26 cellular contexts compared by ENCODE assay signal in the genomic region with DNA sequence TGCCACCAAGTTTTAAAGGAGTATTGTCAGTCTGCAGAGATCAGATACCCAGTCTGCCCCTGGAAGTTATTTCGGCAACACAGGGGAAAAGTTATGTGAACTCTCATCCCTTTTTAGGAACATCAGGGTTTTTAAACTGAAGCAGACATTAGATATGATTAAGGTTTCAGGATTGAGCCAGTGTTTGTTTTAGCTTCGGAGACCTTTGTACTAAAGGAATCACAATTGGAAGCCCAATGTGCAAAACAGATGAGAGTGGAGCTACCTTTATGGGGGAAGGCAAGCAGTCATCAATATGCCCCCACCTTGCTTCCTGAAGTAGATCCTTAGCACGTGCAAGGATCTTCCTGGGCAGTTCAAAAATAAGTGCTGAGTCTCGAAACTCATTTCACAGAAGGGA. TPM values are rescaled to one million over a fixed set of nuclear protein-coding genes. Genes with fewer than 3 reads are reported as not detected.
"Had no signal": no experiment of that assay in that cellular context is flagged by ENCODE, and none has a peak within 500 bp of the region (broad histone marks: within the 10 kb centered on the region; RNA-seq: fewer than 3 reads in every experiment).

No MANE protein-coding gene starts in this region.

- H3K27me3 Mint-ChIP-seq: activated naive CD8-positive, alpha-beta T cell; stimulated activated naive CD8-positive, alpha-beta T cell treated with anti-CD3 and anti-CD28 coated beads, Interleukin-15, amount 100 ng/mL, for 72 hours had no signal

- H3K9me3 ChIP-seq: colonic mucosa, gastroesophageal sphincter, lower lobe of right lung, neutrophil, upper lobe of left lung, vagina had no signal

- H3K27ac ChIP-seq: colonic mucosa, gastroesophageal sphincter, lower lobe of right lung, neutrophil, skin epidermis, vagina had no signal

- H3K27ac Mint-ChIP-seq: activated naive CD8-positive, alpha-beta T cell; immature natural killer cell; natural killer cell; stimulated activated effector memory CD8-positive, alpha-beta T cell treated with anti-CD3 and anti-CD28 coated beads, Interleukin-12 subunit alpha, Interleukin-12 subunit beta, amount 100 ng/mL, for 72 hours; stimulated activated naive CD8-positive, alpha-beta T cell treated with anti-CD3 and anti-CD28 coated beads, Interleukin-15, amount 100 ng/mL, for 72 hours had no signal

- H3K36me3 ChIP-seq: colonic mucosa, gastroesophageal sphincter, lower lobe of right lung, neutrophil, upper lobe of left lung, vagina had no signal

- DNase-seq: activated CD4-positive, alpha-beta T cell treated with anti-CD3 and anti-CD28 coated beads for 4 hours; activated CD4-positive, alpha-beta T cell treated with anti-CD3 and anti-CD28 coated beads, Interleukin-2, amount 50 U/mL, for 4 hours; activated CD8-positive, alpha-beta memory T cell treated with anti-CD3 and anti-CD28 coated beads for 24 hours; activated effector memory CD4-positive, alpha-beta T cell treated with Interleukin-2 at 50 U/mL for 16 hours; activated naive CD4-positive, alpha-beta T cell treated with Interleukin-2 at 50 U/mL for 16 hours; anterior cingulate cortex; effector CD8-positive, alpha-beta T cell; hypothalamus; immature natural killer cell; kidney; lower lobe of right lung; mesenchymal stem cell; natural killer cell; stimulated activated CD4-positive, alpha-beta T cell treated with anti-CD3 and anti-CD28 coated beads, Interleukin-4, amount 100 ng/mL, for 24 hours; stimulated activated naive CD8-positive, alpha-beta T cell treated with anti-CD3 and anti-CD28 coated beads, Interleukin-15, amount 100 ng/mL, for 72 hours; substantia nigra; T-helper 1 cell; upper lobe of left lung had no signal

- H3K27me3 ChIP-seq: colonic mucosa, gastroesophageal sphincter, neutrophil, upper lobe of left lung, vagina had no signal

- H3K4me1 Mint-ChIP-seq: immature natural killer cell; natural killer cell; stimulated activated effector memory CD8-positive, alpha-beta T cell treated with anti-CD3 and anti-CD28 coated beads, Interleukin-12 subunit alpha, Interleukin-12 subunit beta, amount 100 ng/mL, for 72 hours; stimulated activated naive CD8-positive, alpha-beta T cell treated with anti-CD3 and anti-CD28 coated beads, Interleukin-15, amount 100 ng/mL, for 72 hours had no signal

- ATAC-seq: gastroesophageal sphincter; lower lobe of right lung; natural killer cell; sciatic nerve; stimulated activated effector memory CD8-positive, alpha-beta T cell treated with anti-CD3 and anti-CD28 coated beads, Interleukin-12 subunit alpha, Interleukin-12 subunit beta, amount 100 ng/mL, for 72 hours; stimulated activated naive CD8-positive, alpha-beta T cell treated with anti-CD3 and anti-CD28 coated beads, Interleukin-15, amount 100 ng/mL, for 72 hours had no signal

- H3K4me3 ChIP-seq: colonic mucosa, gastroesophageal sphincter, lower lobe of right lung, skin epidermis, upper lobe of left lung, vagina had no signal

- H3K4me3 Mint-ChIP-seq: activated naive CD8-positive, alpha-beta T cell; immature natural killer cell; natural killer cell; stimulated activated effector memory CD8-positive, alpha-beta T cell treated with anti-CD3 and anti-CD28 coated beads, Interleukin-12 subunit alpha, Interleukin-12 subunit beta, amount 100 ng/mL, for 72 hours; stimulated activated naive CD8-positive, alpha-beta T cell treated with anti-CD3 and anti-CD28 coated beads, Interleukin-15, amount 100 ng/mL, for 72 hours had no signal

- H3K4me1 ChIP-seq: vagina had no signal

- H3K36me3 Mint-ChIP-seq: activated naive CD8-positive, alpha-beta T cell; immature natural killer cell; natural killer cell; stimulated activated effector memory CD8-positive, alpha-beta T cell treated with anti-CD3 and anti-CD28 coated beads, Interleukin-12 subunit alpha, Interleukin-12 subunit beta, amount 100 ng/mL, for 72 hours had no signal

- H3K9me3 Mint-ChIP-seq: immature natural killer cell; natural killer cell; stimulated activated effector memory CD8-positive, alpha-beta T cell treated with anti-CD3 and anti-CD28 coated beads, Interleukin-12 subunit alpha, Interleukin-12 subunit beta, amount 100 ng/mL, for 72 hours; stimulated activated naive CD8-positive, alpha-beta T cell treated with anti-CD3 and anti-CD28 coated beads, Interleukin-15, amount 100 ng/mL, for 72 hours had no signal

RNA-seq across cellular contexts. Expression of a gene that starts 39.5 kb away (rescaled TPM):
- polyA plus RNA-seq: immature natural killer cell had no signal
